Comparison of ENCODE assay signal across 15 cellular contexts in genomic region chr14:50051106-50051505, GRCh38.
DNase-seq lines count a peak whose midpoint lies in the region; ATAC-seq and TF ChIP-seq lines count a peak whose summit lies in the region.
"Had no signal": no experiment of that assay in that cellular context is flagged by ENCODE, and none has a peak within 500 bp of the region (broad histone marks: within the 10 kb centered on the region; RNA-seq: fewer than 3 reads in every experiment).

No MANE protein-coding gene starts in this region.

- H3K9me3 Mint-ChIP-seq in stimulated activated effector memory CD8-positive, alpha-beta T cell treated with anti-CD3 and anti-CD28 coated beads, Interleukin-12 subunit alpha, Interleukin-12 subunit beta, amount 100 ng/mL, for 72 hours: no peaks in the 10 kb centered on the region
- H3K9me3 Mint-ChIP-seq: CD8-positive, alpha-beta memory T cell had no signal

- no peak for TF ChIP-seq CTCF in epithelial cell of esophagus (IDR thresholded peaks at IDR 0.05; ENCODE audit: insufficient read depth, low read depth, low read length, missing control alignments)

- H3K27ac Mint-ChIP-seq in stimulated activated effector memory CD8-positive, alpha-beta T cell treated with anti-CD3 and anti-CD28 coated beads, Interleukin-12 subunit alpha, Interleukin-12 subunit beta, amount 100 ng/mL, for 72 hours: peak overlapping the region; percentile 39
- H3K27ac Mint-ChIP-seq: CD14-positive monocyte had no signal

- peaks cover 32% of the 10 kb centered on the region for H3K4me1 Mint-ChIP-seq in stimulated activated effector memory CD8-positive, alpha-beta T cell treated with anti-CD3 and anti-CD28 coated beads, Interleukin-12 subunit alpha, Interleukin-12 subunit beta, amount 100 ng/mL, for 72 hours

- H3K4me3 Mint-ChIP-seq in stimulated activated effector memory CD8-positive, alpha-beta T cell treated with anti-CD3 and anti-CD28 coated beads, Interleukin-12 subunit alpha, Interleukin-12 subunit beta, amount 100 ng/mL, for 72 hours: no peak overlapping the region
- H3K4me3 Mint-ChIP-seq: CD14-positive monocyte; CD8-positive, alpha-beta memory T cell; IgD-negative memory B cell had no signal

- ATAC-seq in stimulated activated effector memory CD8-positive, alpha-beta T cell treated with anti-CD3 and anti-CD28 coated beads, Interleukin-12 subunit alpha, Interleukin-12 subunit beta, amount 100 ng/mL, for 72 hours: no peak
- ATAC-seq in HG02623 (IDR thresholded peaks at IDR 0.05; ENCODE audit: unreplicated experiment): no peak
- ATAC-seq in GM21529 (IDR thresholded peaks at IDR 0.05; ENCODE audit: unreplicated experiment): no peak
- ATAC-seq: A549, HCT116 had no signal

- H3K4me3 ChIP-seq in epithelial cell of esophagus (ENCODE audit: low read length): no peak overlapping the region
- H3K4me3 ChIP-seq: A549 had no signal

- peaks cover 22% of the 10 kb centered on the region for H3K36me3 Mint-ChIP-seq in stimulated activated effector memory CD8-positive, alpha-beta T cell treated with anti-CD3 and anti-CD28 coated beads, Interleukin-12 subunit alpha, Interleukin-12 subunit beta, amount 100 ng/mL, for 72 hours

- peak; percentile 54 for DNase-seq in ELR (ENCODE audit: low read depth)
- peak; percentile 54 for DNase-seq in RPMI7951 (ENCODE audit: low read depth)
- peak; percentile 47 for DNase-seq in epithelial cell of esophagus (ENCODE audit: low read depth)
- DNase-seq in stimulated activated effector memory CD8-positive, alpha-beta T cell treated with anti-CD3 and anti-CD28 coated beads, Interleukin-12 subunit alpha, Interleukin-12 subunit beta, amount 100 ng/mL, for 72 hours (ENCODE audit: low spot score in 2 of 2): no peak
- no peak for DNase-seq in activated naive CD4-positive, alpha-beta T cell treated with Interleukin-2 at 50 U/mL for 16 hours
- DNase-seq: CD8-positive, alpha-beta memory T cell; DMS53; GDM1; KG1 had no signal

Comparison
In these comparisons a context has a peak if more than half of its experiments do, and no peak if none do; other contexts are left out.
1. DNase-seq: peak in ELR (single experiment), RPMI7951 (single experiment) and epithelial cell of esophagus (single experiment); none in stimulated activated effector memory CD8-positive, alpha-beta T cell treated with anti-CD3 and anti-CD28 coated beads, Interleukin-12 subunit alpha, Interleukin-12 subunit beta, amount 100 ng/mL, for 72 hours (0 of 2) and activated naive CD4-positive, alpha-beta T cell treated with Interleukin-2 at 50 U/mL for 16 hours (single experiment).